1 cellular context compared by ENCODE assay signal in genomic region chr3:197575362-197575761, GRCh38.
TF ChIP-seq lines count a peak whose summit lies in the region.

No MANE protein-coding gene starts in this region.

TF ChIP-seq in neural cell, 6 proteins besides CTCF, POLR2A, EP300 and RAD21 (continued from another document):
- TF ChIP-seq REST (IDR thresholded peaks at IDR 0.05; ENCODE audit: borderline replicate concordance), result no peak
